2 cellular contexts compared by ENCODE assay signal in the genomic region with DNA sequence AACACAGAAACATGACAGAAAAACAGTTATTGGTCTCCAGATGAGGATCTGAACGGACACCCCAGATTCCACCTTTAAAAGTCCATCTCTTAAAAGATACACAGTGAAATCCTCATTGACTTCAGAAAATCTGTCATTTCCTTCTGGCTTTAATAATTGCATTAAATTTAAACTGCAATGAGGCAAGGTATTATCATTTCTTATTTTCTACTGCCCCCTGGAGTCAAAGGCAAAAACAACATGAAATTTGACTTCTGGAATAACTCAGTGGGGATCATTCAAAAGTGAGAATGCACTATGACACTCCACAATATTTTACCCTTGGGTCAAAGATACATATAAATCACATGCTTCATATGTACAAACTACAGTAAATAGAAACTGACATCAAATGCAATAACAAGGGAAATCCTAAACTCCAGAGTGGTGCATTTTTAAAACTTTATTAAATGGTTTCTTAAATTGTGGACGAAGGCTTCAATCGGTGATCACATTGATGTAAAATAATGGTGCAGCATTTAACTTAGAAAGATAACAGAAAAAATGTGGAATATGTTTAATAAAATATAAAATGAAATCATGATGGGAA.
TF ChIP-seq lines count a peak whose summit lies in the region.

No MANE protein-coding gene starts in this region.

TF ChIP-seq in HCT116, 20 proteins besides CTCF, POLR2A, EP300 and RAD21:
- no peak for TF ChIP-seq ELF1 (IDR thresholded peaks at IDR 0.05; ENCODE audit: borderline replicate concordance, low read depth)
- no peak for TF ChIP-seq SP1 (IDR thresholded peaks at IDR 0.05; ENCODE audit: low read depth)
- TF ChIP-seq FOSL1 (IDR thresholded peaks at IDR 0.05; ENCODE audit: low read depth) = no peak
- TF ChIP-seq CBX3 (IDR thresholded peaks at IDR 0.05; ENCODE audit: low read depth) = no peak
- no peak for TF ChIP-seq JUND (IDR thresholded peaks at IDR 0.05)
- TF ChIP-seq EZH2phosphoT487 (IDR thresholded peaks at IDR 0.05; ENCODE audit: borderline replicate concordance) = no peak
- TF ChIP-seq ZNF274 (IDR thresholded peaks at IDR 0.05; ENCODE audit: low read depth, low read length) = no peak
- TF ChIP-seq EGR1 (IDR thresholded peaks at IDR 0.05; ENCODE audit: low read depth) = no peak
TF ChIP-seq in HCT116: peak in this region for 0.

TF ChIP-seq in HepG2, 621 proteins besides CTCF, POLR2A, EP300 and RAD21:
- TF ChIP-seq STAG1 (CRISPR knock-in tag; IDR thresholded peaks at IDR 0.05) = peak; percentile 55
- no peak for TF ChIP-seq TBL1XR1 (IDR thresholded peaks at IDR 0.05; ENCODE audit: borderline replicate concordance, low read length, partially characterized antibody)
- TF ChIP-seq ISL2 (CRISPR knock-in tag; IDR thresholded peaks at IDR 0.05) = no peak
- no peak for TF ChIP-seq RBAK (CRISPR knock-in tag; IDR thresholded peaks at IDR 0.05)
- TF ChIP-seq, protein P1, sequence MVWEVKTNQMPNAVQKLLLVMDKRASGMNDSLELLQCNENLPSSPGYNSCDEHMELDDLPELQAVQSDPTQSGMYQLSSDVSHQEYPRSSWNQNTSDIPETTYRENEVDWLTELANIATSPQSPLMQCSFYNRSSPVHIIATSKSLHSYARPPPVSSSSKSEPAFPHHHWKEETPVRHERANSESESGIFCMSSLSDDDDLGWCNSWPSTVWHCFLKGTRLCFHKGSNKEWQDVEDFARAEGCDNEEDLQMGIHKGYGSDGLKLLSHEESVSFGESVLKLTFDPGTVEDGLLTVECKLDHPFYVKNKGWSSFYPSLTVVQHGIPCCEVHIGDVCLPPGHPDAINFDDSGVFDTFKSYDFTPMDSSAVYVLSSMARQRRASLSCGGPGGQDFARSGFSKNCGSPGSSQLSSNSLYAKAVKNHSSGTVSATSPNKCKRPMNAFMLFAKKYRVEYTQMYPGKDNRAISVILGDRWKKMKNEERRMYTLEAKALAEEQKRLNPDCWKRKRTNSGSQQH (CRISPR knock-in tag; IDR thresholded peaks at IDR 0.05; ENCODE audit: low read depth) = no peak
- no peak for TF ChIP-seq ZMYM4 (CRISPR knock-in tag; IDR thresholded peaks at IDR 0.05)
- TF ChIP-seq, protein P2, sequence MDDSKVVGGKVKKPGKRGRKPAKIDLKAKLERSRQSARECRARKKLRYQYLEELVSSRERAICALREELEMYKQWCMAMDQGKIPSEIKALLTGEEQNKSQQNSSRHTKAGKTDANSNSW (CRISPR knock-in tag; IDR thresholded peaks at IDR 0.05; ENCODE audit: borderline replicate concordance) = no peak
- TF ChIP-seq, protein P3, sequence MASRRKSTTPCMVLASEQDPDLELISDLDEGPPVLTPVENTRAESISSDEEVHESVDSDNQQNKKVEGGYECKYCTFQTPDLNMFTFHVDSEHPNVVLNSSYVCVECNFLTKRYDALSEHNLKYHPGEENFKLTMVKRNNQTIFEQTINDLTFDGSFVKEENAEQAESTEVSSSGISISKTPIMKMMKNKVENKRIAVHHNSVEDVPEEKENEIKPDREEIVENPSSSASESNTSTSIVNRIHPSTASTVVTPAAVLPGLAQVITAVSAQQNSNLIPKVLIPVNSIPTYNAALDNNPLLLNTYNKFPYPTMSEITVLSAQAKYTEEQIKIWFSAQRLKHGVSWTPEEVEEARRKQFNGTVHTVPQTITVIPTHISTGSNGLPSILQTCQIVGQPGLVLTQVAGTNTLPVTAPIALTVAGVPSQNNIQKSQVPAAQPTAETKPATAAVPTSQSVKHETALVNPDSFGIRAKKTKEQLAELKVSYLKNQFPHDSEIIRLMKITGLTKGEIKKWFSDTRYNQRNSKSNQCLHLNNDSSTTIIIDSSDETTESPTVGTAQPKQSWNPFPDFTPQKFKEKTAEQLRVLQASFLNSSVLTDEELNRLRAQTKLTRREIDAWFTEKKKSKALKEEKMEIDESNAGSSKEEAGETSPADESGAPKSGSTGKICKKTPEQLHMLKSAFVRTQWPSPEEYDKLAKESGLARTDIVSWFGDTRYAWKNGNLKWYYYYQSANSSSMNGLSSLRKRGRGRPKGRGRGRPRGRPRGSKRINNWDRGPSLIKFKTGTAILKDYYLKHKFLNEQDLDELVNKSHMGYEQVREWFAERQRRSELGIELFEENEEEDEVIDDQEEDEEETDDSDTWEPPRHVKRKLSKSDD (CRISPR knock-in tag; IDR thresholded peaks at IDR 0.05; ENCODE audit: low read depth) = no peak
